18 cellular contexts compared by ENCODE assay signal in genomic region chr2:229798446-229799147, GRCh38.
DNase-seq lines count a peak whose midpoint lies in the region; ATAC-seq and TF ChIP-seq lines count a peak whose summit lies in the region.
"Had no signal": no experiment of that assay in that cellular context is flagged by ENCODE, and none has a peak within 500 bp of the region (broad histone marks: within the 10 kb centered on the region; RNA-seq: fewer than 3 reads in every experiment).

No MANE protein-coding gene starts in this region.

- peak overlapping the region; percentile 23 for H3K27ac Mint-ChIP-seq in activated naive CD8-positive, alpha-beta T cell treated with anti-CD3 and anti-CD28 coated beads for 36 hours
- no peak overlapping the region for H3K27ac Mint-ChIP-seq in activated naive CD8-positive, alpha-beta T cell treated with anti-CD3 and anti-CD28 coated beads, Interleukin-2, amount 50 U/mL, for 24 hours
- peak overlapping the region; percentile 65 for H3K27ac Mint-ChIP-seq in chondrocyte (ENCODE audit: unreplicated experiment)
- H3K27ac Mint-ChIP-seq: T-helper 2 cell treated with Interferon-gamma antibody and Interleukin-4, amounts not matched to agents 5 μg/mL and 100 μg/mL, for 36 hours had no signal

- intact Hi-C loops in right lobe of liver (cut with DNase I), result no loop called here

- H3K36me3 Mint-ChIP-seq in activated naive CD8-positive, alpha-beta T cell treated with anti-CD3 and anti-CD28 coated beads for 36 hours, result peaks cover 4% of the 10 kb centered on the region
- peaks cover 61% of the 10 kb centered on the region for H3K36me3 Mint-ChIP-seq in activated naive CD8-positive, alpha-beta T cell treated with anti-CD3 and anti-CD28 coated beads, Interleukin-2, amount 50 U/mL, for 24 hours (ENCODE audit: low read depth)
- H3K36me3 Mint-ChIP-seq in chondrocyte (ENCODE audit: low read depth), result peaks cover 14% of the 10 kb centered on the region

- no peak for DNase-seq in activated naive CD8-positive, alpha-beta T cell treated with anti-CD3 and anti-CD28 coated beads for 36 hours
- no peak for DNase-seq in activated naive CD8-positive, alpha-beta T cell treated with anti-CD3 and anti-CD28 coated beads, Interleukin-2, amount 50 U/mL, for 24 hours
- DNase-seq in chondrocyte (ENCODE audit: low spot score) (no peak), right lobe of liver (peak; percentile 24 to 68 (median 62)), T-helper 1 cell (no peak)
- DNase-seq in activated CD8-positive, alpha-beta memory T cell treated with anti-CD3 and anti-CD28 coated beads, Interleukin-2, amount 50 U/mL, for 4 hours, result no peak
- DNase-seq: activated CD8-positive, alpha-beta memory T cell treated with anti-CD3 and anti-CD28 coated beads for 24 hours; activated effector memory CD4-positive, alpha-beta T cell treated with anti-CD3 and anti-CD28 coated beads, Interleukin-2, amount 50 U/mL, for 16 hours; GF-D8; head of caudate nucleus; NCI-H1930; NCI-H524; SIG-M5; stimulated activated CD4-positive, alpha-beta T cell treated with anti-CD3 and anti-CD28 coated beads, Interleukin-2, amount 100 ng/mL, for 48 hours had no signal

- no peaks in the 10 kb centered on the region for H3K4me1 Mint-ChIP-seq in activated naive CD8-positive, alpha-beta T cell treated with anti-CD3 and anti-CD28 coated beads for 36 hours
- H3K4me1 Mint-ChIP-seq in activated naive CD8-positive, alpha-beta T cell treated with anti-CD3 and anti-CD28 coated beads, Interleukin-2, amount 50 U/mL, for 24 hours, result no peaks in the 10 kb centered on the region
- peaks cover 43% of the 10 kb centered on the region for H3K4me1 Mint-ChIP-seq in chondrocyte (ENCODE audit: low read depth)

- H3K36me3 ChIP-seq in right lobe of liver (peaks cover 0 to 42% (median 16%) of the 10 kb centered on the region in 4 donors), urinary bladder (ENCODE audit: insufficient read depth) (peaks cover 6% of the 10 kb centered on the region)

- H3K4me3 ChIP-seq in right lobe of liver (no peak overlapping the region), urinary bladder (ENCODE audit: low read depth, low read length) (no peak overlapping the region)
- H3K4me3 ChIP-seq: suprapubic skin had no signal

- no peaks in the 10 kb centered on the region for H3K27me3 ChIP-seq in right lobe of liver
- H3K27me3 ChIP-seq: suprapubic skin had no signal

- no peak overlapping the region for H3K4me3 Mint-ChIP-seq in activated naive CD8-positive, alpha-beta T cell treated with anti-CD3 and anti-CD28 coated beads for 36 hours
- no peak overlapping the region for H3K4me3 Mint-ChIP-seq in activated naive CD8-positive, alpha-beta T cell treated with anti-CD3 and anti-CD28 coated beads, Interleukin-2, amount 50 U/mL, for 24 hours
- H3K4me3 Mint-ChIP-seq in chondrocyte (ENCODE audit: unreplicated experiment), result no peak overlapping the region
- H3K4me3 Mint-ChIP-seq: T-helper 2 cell treated with Interferon-gamma antibody and Interleukin-4, amounts not matched to agents 5 μg/mL and 100 μg/mL, for 36 hours had no signal

- H3K27ac ChIP-seq in right lobe of liver, result peak overlapping the region in 1 of 3 donors; percentile 34
- H3K27ac ChIP-seq in urinary bladder (ENCODE audit: low read depth), result peak overlapping the region; percentile 64
- H3K27ac ChIP-seq: suprapubic skin had no signal

- WGBS in right lobe of liver (ENCODE audit: insufficient coverage, low coverage, low lambda C conversion rate, missing lambda C conversion rate), result 45% methylated on average over 5 of the region's 5 CpGs
- 65% methylated on average over 5 of the region's 5 CpGs for WGBS in urinary bladder

- no peaks in the 10 kb centered on the region for H3K9me3 ChIP-seq in right lobe of liver
- H3K9me3 ChIP-seq: suprapubic skin had no signal

- H3K4me1 ChIP-seq in right lobe of liver (peaks cover 0 to 48% (median 9%) of the 10 kb centered on the region in 4 donors), urinary bladder (ENCODE audit: insufficient read depth) (no peaks in the 10 kb centered on the region)

- TF ChIP-seq POLR2A in right lobe of liver (IDR thresholded peaks at IDR 0.05), result no peak

- TF ChIP-seq CTCF in chondrocyte (IDR thresholded peaks at IDR 0.05), result no peak
- TF ChIP-seq CTCF in right lobe of liver (IDR thresholded peaks at IDR 0.05), result no peak

- no peak for ATAC-seq in activated naive CD8-positive, alpha-beta T cell treated with anti-CD3 and anti-CD28 coated beads, Interleukin-2, amount 50 U/mL, for 24 hours
- peak; percentile 73 to 86 (median 80) for ATAC-seq in right lobe of liver
- no peak for ATAC-seq in GM19035 (IDR thresholded peaks at IDR 0.05; ENCODE audit: unreplicated experiment)

- H3K27me3 Mint-ChIP-seq in activated naive CD8-positive, alpha-beta T cell treated with anti-CD3 and anti-CD28 coated beads for 36 hours, result no peaks in the 10 kb centered on the region
- no peaks in the 10 kb centered on the region for H3K27me3 Mint-ChIP-seq in activated naive CD8-positive, alpha-beta T cell treated with anti-CD3 and anti-CD28 coated beads, Interleukin-2, amount 50 U/mL, for 24 hours
- no peaks in the 10 kb centered on the region for H3K27me3 Mint-ChIP-seq in chondrocyte (ENCODE audit: low read depth)

- no peaks in the 10 kb centered on the region for H3K9me3 Mint-ChIP-seq in activated naive CD8-positive, alpha-beta T cell treated with anti-CD3 and anti-CD28 coated beads for 36 hours
- H3K9me3 Mint-ChIP-seq in activated naive CD8-positive, alpha-beta T cell treated with anti-CD3 and anti-CD28 coated beads, Interleukin-2, amount 50 U/mL, for 24 hours, result no peaks in the 10 kb centered on the region
- no peaks in the 10 kb centered on the region for H3K9me3 Mint-ChIP-seq in chondrocyte (ENCODE audit: low read depth)
- H3K9me3 Mint-ChIP-seq: T-helper 2 cell treated with Interferon-gamma antibody and Interleukin-4, amounts not matched to agents 5 μg/mL and 100 μg/mL, for 36 hours had no signal

Comparison
In these comparisons a context has a peak if more than half of its experiments do, and no peak if none do; other contexts are left out.
1. DNase-seq: peak in right lobe of liver (3 of 3); none in activated naive CD8-positive, alpha-beta T cell treated with anti-CD3 and anti-CD28 coated beads for 36 hours (single experiment), activated naive CD8-positive, alpha-beta T cell treated with anti-CD3 and anti-CD28 coated beads, Interleukin-2, amount 50 U/mL, for 24 hours (single experiment), chondrocyte (single experiment), activated CD8-positive, alpha-beta memory T cell treated with anti-CD3 and anti-CD28 coated beads, Interleukin-2, amount 50 U/mL, for 4 hours (single experiment) and T-helper 1 cell (0 of 5).
2. ATAC-seq: peak in right lobe of liver (4 of 4); none in activated naive CD8-positive, alpha-beta T cell treated with anti-CD3 and anti-CD28 coated beads, Interleukin-2, amount 50 U/mL, for 24 hours (single experiment) and GM19035 (single experiment).